ENCODE assay signal across 38 cellular contexts in the genomic region with DNA sequence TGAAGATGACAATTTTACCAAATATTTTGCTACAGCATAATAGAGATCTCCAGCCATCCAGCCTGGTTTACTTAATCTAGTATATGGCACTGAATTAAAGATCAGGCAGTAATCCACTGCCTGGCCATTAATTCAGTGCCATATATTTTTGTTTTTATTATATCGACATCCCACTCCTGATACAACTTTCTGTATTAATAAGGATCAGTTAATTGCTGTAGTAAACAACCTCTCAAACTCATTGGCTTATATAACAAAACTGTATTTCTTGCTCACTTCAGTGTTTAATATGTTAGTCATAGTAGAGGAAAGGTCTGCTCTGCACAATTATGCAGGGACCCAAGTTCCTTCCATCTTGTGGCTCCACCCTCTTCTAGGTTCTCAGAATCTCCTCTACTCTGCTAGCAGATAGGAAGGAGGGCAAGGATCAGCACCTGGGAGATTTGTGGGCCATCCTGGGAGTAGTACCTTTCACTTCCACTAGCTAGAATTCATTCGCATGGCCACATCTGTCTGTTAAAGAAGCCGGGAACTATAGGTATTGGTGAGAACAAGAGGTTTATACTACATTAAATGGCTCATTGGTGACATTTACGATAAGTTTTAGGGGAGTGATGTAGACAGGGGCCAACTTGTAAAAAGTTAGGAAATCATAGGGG. TPM values are rescaled to one million over a fixed set of nuclear protein-coding genes. Genes with fewer than 3 reads are reported as not detected.
DNase-seq lines count a peak whose midpoint lies in the region; ATAC-seq, FAIRE-seq and TF ChIP-seq lines count a peak whose summit lies in the region.
"Had no signal": no experiment of that assay in that cellular context is flagged by ENCODE, and none has a peak within 500 bp of the region (broad histone marks: within the 10 kb centered on the region; RNA-seq: fewer than 3 reads in every experiment).

No MANE protein-coding gene starts in this region.

- no peak overlapping the region for H3K4me3 ChIP-seq in H7 (ENCODE audit: insufficient read depth, low read depth, low read length)
- no peak overlapping the region for H3K4me3 ChIP-seq in small intestine (ENCODE audit: low read depth in 1 of 2, low read length in 2 of 2)
- no peak overlapping the region for H3K4me3 ChIP-seq in tibial nerve
- H3K4me3 ChIP-seq in adrenal gland, result no peak overlapping the region
- H3K4me3 ChIP-seq: MG63, PC-9, prostate gland, right lobe of liver, thyroid gland had no signal

- no peak for FAIRE-seq in small intestine (lab: Jason Lieb, UNC)
- FAIRE-seq: H1, islet of Langerhans had no signal

- ATAC-seq in HG02571 (IDR thresholded peaks at IDR 0.05; ENCODE audit: unreplicated experiment), result no peak
- ATAC-seq: activated CD8-positive, alpha-beta T cell treated with anti-CD3 and anti-CD28 coated beads for 36 hours; activated naive CD8-positive, alpha-beta T cell treated with anti-CD3 and anti-CD28 coated beads, Interleukin-2, amount 50 U/mL, for 24 hours; left lobe of liver; right lobe of liver; Right ventricle myocardium inferior had no signal

- intact Hi-C loops in adrenal gland (cut with DNase I), result no loop called here

- H3K27me3 ChIP-seq in H7 (ENCODE audit: control insufficient read depth, insufficient read depth, low read length) (no peaks in the 10 kb centered on the region), small intestine (ENCODE audit: control insufficient read depth in 2 of 2, insufficient read depth in 2 of 2, low read length in 2 of 2) (no peaks in the 10 kb centered on the region), tibial nerve (no peaks in the 10 kb centered on the region), adrenal gland (no peaks in the 10 kb centered on the region)
- H3K27me3 ChIP-seq: MG63, right lobe of liver, thyroid gland had no signal

- H3K9me3 ChIP-seq in small intestine (ENCODE audit: control insufficient read depth, low read depth) (no peaks in the 10 kb centered on the region), tibial nerve (no peaks in the 10 kb centered on the region), adrenal gland (replicated peaks in 1 of 3) (no peaks in the 10 kb centered on the region)
- H3K9me3 ChIP-seq: MG63, prostate gland, right lobe of liver, SK-N-SH, thyroid gland had no signal

- TF ChIP-seq POLR2A in tibial nerve (IDR thresholded peaks at IDR 0.05), result no peak
- TF ChIP-seq POLR2A in adrenal gland (IDR thresholded peaks at IDR 0.05), result no peak

- no peak for TF ChIP-seq EP300 in tibial nerve (IDR thresholded peaks at IDR 0.05)

- no peak for TF ChIP-seq CTCF in tibial nerve (IDR thresholded peaks at IDR 0.05)
- no peak for TF ChIP-seq CTCF in adrenal gland (IDR thresholded peaks at IDR 0.05)

- H3K4me1 ChIP-seq in small intestine (ENCODE audit: control insufficient read depth in 2 of 2, insufficient read depth in 1 of 2, low read depth in 1 of 2, low read length in 1 of 2) (peaks cover 4 to 6% of the 10 kb centered on the region in 2 donors), tibial nerve (peaks cover 0 to 19% (median 14%) of the 10 kb centered on the region in 4 donors), adrenal gland (replicated peaks in 1 of 2) (peaks cover 12 to 13% of the 10 kb centered on the region in 2 donors)

- DNase-seq in activated effector memory CD4-positive, alpha-beta T cell treated with anti-CD3 and anti-CD28 coated beads, Interleukin-2, amount 50 U/mL, for 16 hours, result peak; percentile 31
- no peak for DNase-seq in activated effector memory CD4-positive, alpha-beta T cell treated with Interleukin-2 at 50 U/mL for 16 hours
- peak; percentile 52 for DNase-seq in H7
- peak; percentile 16 for DNase-seq in epidermal melanocyte (ENCODE audit: insufficient read length, low spot score)
- DNase-seq in small intestine, result peak; percentile 25
- DNase-seq in tibial nerve (ENCODE audit: low spot score in 2 of 2), result no peak
- no peak for DNase-seq in adrenal gland
- DNase-seq: activated CD8-positive, alpha-beta memory T cell treated with anti-CD3 and anti-CD28 coated beads, Interleukin-2, amount 50 U/mL, for 48 hours; activated CD8-positive, alpha-beta T cell treated with anti-CD3 and anti-CD28 coated beads for 36 hours; activated naive CD8-positive, alpha-beta T cell treated with anti-CD3 and anti-CD28 coated beads, Interleukin-2, amount 50 U/mL, for 24 hours; central memory CD4-positive, alpha-beta T cell; COR-L47; cortex of kidney; DMS79 treated with DMSO at 0.1 percent for 48 hours; effector memory CD4-positive, alpha-beta T cell; erythroblast; GF-D8; glutamatergic neuron; KG1; mesenchymal stem cell; MG63; NCI-H1930; NCI-H226; NCI-H526 treated with DMSO at 0.1 percent for 48 hours; NK-92 treated with Interleukin-12 subunit alpha and Interleukin-12 subunit beta, amount 100 ng/mL, for 24 hours; PC-9; right lobe of liver; SK-N-SH; stimulated activated CD4-positive, alpha-beta T cell treated with anti-CD3 and anti-CD28 coated beads, Interleukin-12 subunit alpha, Interleukin-12 subunit beta, amount 100 ng/mL, for 4 hours; stimulated activated CD4-positive, alpha-beta T cell treated with anti-CD3 and anti-CD28 coated beads, Interleukin-4, amount 100 ng/mL, for 1 hour; thyroid gland had no signal

- H3K36me3 ChIP-seq in H7 (replicated peaks; ENCODE audit: control insufficient read depth, insufficient read depth, low read length) (no peaks in the 10 kb centered on the region), small intestine (ENCODE audit: control insufficient read depth in 2 of 2, insufficient read depth in 2 of 2, low read length in 2 of 2) (no peaks in the 10 kb centered on the region), tibial nerve (no peaks in the 10 kb centered on the region), adrenal gland (replicated peaks in 1 of 2) (no peaks in the 10 kb centered on the region)
- H3K36me3 ChIP-seq: MG63, prostate gland, right lobe of liver, thyroid gland had no signal

- H3K27ac ChIP-seq in small intestine (ENCODE audit: low read depth in 1 of 2, low read length in 1 of 2) (no peak overlapping the region), tibial nerve (no peak overlapping the region), adrenal gland (no peak overlapping the region)
- H3K27ac ChIP-seq: prostate gland, right lobe of liver, thyroid gland had no signal

- 93 to 99% (median 96%) methylated on average over 4 of the region's 4 CpGs for WGBS in small intestine, 3 donors
- 95 to 98% methylated on average over 4 of the region's 4 CpGs for WGBS in tibial nerve, 2 donors
- 91 to 95% (median 92%) methylated on average over 4 of the region's 4 CpGs for WGBS in adrenal gland, 4 donors

RNA-seq across cellular contexts. Expression of a gene that starts 3.6 kb away (rescaled TPM):
- total RNA-seq in H7 (2014; rRNA removed; shearing (Covaris generic)), result 45.5 and 50.0 TPM in 2 replicates
- polyA plus RNA-seq in small intestine (10 to 100 TPM in 1 of 3 donors, 1 to 10 TPM in 2; 7.2 to 10.5 (median 7.8) TPM), adrenal gland (10 to 100 TPM in 2 of 3 donors, 1 to 10 TPM in 1; 5.7 to 13.4 (median 11.7) TPM)
- total RNA-seq in tibial nerve (10 to 100 TPM in 2 of 4 donors, 1 to 10 TPM in 2; 9.2 to 13.5 (median 10.0) TPM), adrenal gland (10 to 100 TPM in 4 of 8 donors, 1 to 10 TPM in 4; 4.9 to 16.5 (median 10.0) TPM)

RNA-seq across cellular contexts. Expression of a gene that starts 35.1 kb away (rescaled TPM):
- total RNA-seq in H7 (2014; rRNA removed; shearing (Covaris generic)), result 28.3 TPM in 2 replicates
- polyA plus RNA-seq in small intestine, result 10 to 100 TPM in 1 of 3 donors, 1 to 10 TPM in 2; 3.4 to 12.9 (median 4.1) TPM
- total RNA-seq in tibial nerve, result 10 to 100 TPM in 3 of 4 donors, 1 to 10 TPM in 1; 9.3 to 22.2 (median 17.6) TPM
- 10 to 100 TPM; 11.8 to 43.1 (median 34.4) TPM for total RNA-seq in adrenal gland
- polyA plus RNA-seq in adrenal gland, result 10 to 100 TPM in 1 of 3 donors, 1 to 10 TPM in 2; 6.7 to 18.7 (median 8.5) TPM

RNA-seq across cellular contexts. Expression of a gene that starts 40.1 kb away (rescaled TPM):
- total RNA-seq in H7 (2014; rRNA removed; shearing (Covaris generic)), result 7.5 and 11.3 TPM in 2 replicates
- polyA plus RNA-seq in small intestine, result 100 to 1,000 TPM in 2 of 3 donors, 10 to 100 TPM in 1; 67.8 to 137 (median 128) TPM
- total RNA-seq in tibial nerve, result not detected
- total RNA-seq in adrenal gland, result under 1 TPM in 4 of 8 donors, not detected in 4; 0.23 to 0.43 (median 0.40) TPM
- polyA plus RNA-seq in adrenal gland, result 1 to 10 TPM in 1 of 3 donors, under 1 TPM in 2; 0.33 to 1.1 (median 0.56) TPM
- total RNA-seq: A673, Right ventricle myocardium inferior had no signal

Comparison
In these comparisons a context has a peak if more than half of its experiments do, and no peak if none do; other contexts are left out.
1. DNase-seq: peak in activated effector memory CD4-positive, alpha-beta T cell treated with anti-CD3 and anti-CD28 coated beads, Interleukin-2, amount 50 U/mL, for 16 hours (single experiment), H7 (single experiment), epidermal melanocyte (single experiment) and small intestine (single experiment); none in activated effector memory CD4-positive, alpha-beta T cell treated with Interleukin-2 at 50 U/mL for 16 hours (single experiment), tibial nerve (0 of 2) and adrenal gland (0 of 7).